ENCODE assay signal across 8 cellular contexts in genomic region chr11:125123947-125124633, GRCh38. TPM values are rescaled to one million over a fixed set of nuclear protein-coding genes. Genes with fewer than 3 reads are reported as not detected.
A peak's percentile ranks its signal among the peaks of the same experiment; 100 is the strongest.
DNase-seq lines count a peak whose midpoint lies in the region; ATAC-seq and TF ChIP-seq lines count a peak whose summit lies in the region.

No MANE protein-coding gene starts in this region.

- TF ChIP-seq CTCF in GM10266 (IDR thresholded peaks at IDR 0.05; ENCODE audit: control insufficient read depth, insufficient read depth, low read depth, missing control alignments) (peak; percentile 53), adrenal gland (IDR thresholded peaks at IDR 0.05) (peak; percentile 51 to 64 (median 56))

- H3K27ac ChIP-seq in adrenal gland = peak overlapping the region in 2 of 5 donors; percentile 29 to 53

- DNase-seq in 8988T (peak; percentile 37), GM10266 (ENCODE audit: extremely low spot score) (no peak), NOMO-1 treated with dmso at 0.1 percent for 144 hours (lab: John Stamatoyannopoulos, UW; ENCODE audit: unreplicated experiment) (peak; percentile 73), adrenal gland (peak; percentile 52 to 84 (median 72)), iPS-NIHi11 (ENCODE audit: low spot score) (peak; percentile 71)
- DNase-seq in stimulated activated CD4-positive, alpha-beta T cell treated with anti-CD3 and anti-CD28 coated beads, Interleukin-4, amount 100 ng/mL, for 1 hour = peak; percentile 47
- no peak for DNase-seq in effector CD8-positive, alpha-beta T cell (lab: John Stamatoyannopoulos, UW)

- no peaks in the 10 kb centered on the region for H3K27me3 ChIP-seq in adrenal gland

- H3K4me3 ChIP-seq in adrenal gland = peak overlapping the region in 1 of 4 donors; percentile 36

- H3K9me3 ChIP-seq in adrenal gland (replicated peaks in 1 of 3) = no peaks in the 10 kb centered on the region

- intact Hi-C loops in adrenal gland (cut with DNase I) = no loop called here

- no peaks in the 10 kb centered on the region for H3K36me3 ChIP-seq in adrenal gland (replicated peaks in 1 of 2)

- peak; percentile 63 for ATAC-seq in HG03108 (IDR thresholded peaks at IDR 0.05; ENCODE audit: unreplicated experiment)

- H3K4me1 ChIP-seq in adrenal gland (replicated peaks in 1 of 2) = peaks cover 4 to 11% of the 10 kb centered on the region in 2 donors

- 52 to 62% (median 54%) methylated on average over 10 of the region's 10 CpGs for WGBS in adrenal gland, 4 donors

- TF ChIP-seq POLR2A in adrenal gland (IDR thresholded peaks at IDR 0.05) = no peak

RNA-seq across cellular contexts. Expression of gene TMEM218, which starts 12.7 kb away (rescaled TPM):
- 10 to 100 TPM; 19.7 to 42.3 (median 25.8) TPM for total RNA-seq in adrenal gland
- polyA plus RNA-seq in adrenal gland = 10 to 100 TPM; 19.3 to 38.7 (median 20.4) TPM

RNA-seq across cellular contexts. Expression of gene PKNOX2, which starts 40.5 kb away (rescaled TPM):
- total RNA-seq in adrenal gland = 10 to 100 TPM in 5 of 8 donors, 1 to 10 TPM in 3; 1.8 to 34.7 (median 11.1) TPM
- 1 to 10 TPM; 2.0 to 2.7 (median 2.0) TPM for polyA plus RNA-seq in adrenal gland

Comparison
In these comparisons a context has a peak if more than half of its experiments do, and no peak if none do; other contexts are left out.
1. DNase-seq: peak in 8988T (single experiment), NOMO-1 treated with dmso at 0.1 percent for 144 hours (single experiment), adrenal gland (7 of 7), iPS-NIHi11 (single experiment) and stimulated activated CD4-positive, alpha-beta T cell treated with anti-CD3 and anti-CD28 coated beads, Interleukin-4, amount 100 ng/mL, for 1 hour (single experiment); none in GM10266 (single experiment) and effector CD8-positive, alpha-beta T cell (single experiment).